In genomic region chr1:184425449-184426277, GRCh38 we compare ENCODE assay signal across 1 cellular context.
TF ChIP-seq lines count a peak whose summit lies in the region.

No MANE protein-coding gene starts in this region.

TF ChIP-seq in H1, 55 proteins besides CTCF, POLR2A, EP300 and RAD21:
- TF ChIP-seq SAP30 (IDR thresholded peaks at IDR 0.05; ENCODE audit: insufficient read depth, insufficient replicate concordance, low read length) (no peak), KDM5A (IDR thresholded peaks at IDR 0.05; ENCODE audit: low read length) (no peak), CHD7 (IDR thresholded peaks at IDR 0.05; ENCODE audit: insufficient replicate concordance, low read length) (no peak), ATF3 (IDR thresholded peaks at IDR 0.05; ENCODE audit: insufficient read depth, low read depth, low read length) (no peak), E2F6 (IDR thresholded peaks at IDR 0.05) (no peak), RBBP5 (IDR thresholded peaks at IDR 0.05; ENCODE audit: borderline replicate concordance, low read depth, low read length) (no peak), TBP (IDR thresholded peaks at IDR 0.05; ENCODE audit: low read depth, low read length) (no peak), TAF1 (IDR thresholded peaks at IDR 0.05; ENCODE audit: low read depth, low read length) (no peak), SUZ12 (IDR thresholded peaks at IDR 0.05; ENCODE audit: low read length) (no peak)
